ENCODE assay signal across 14 cellular contexts in the genomic region with DNA sequence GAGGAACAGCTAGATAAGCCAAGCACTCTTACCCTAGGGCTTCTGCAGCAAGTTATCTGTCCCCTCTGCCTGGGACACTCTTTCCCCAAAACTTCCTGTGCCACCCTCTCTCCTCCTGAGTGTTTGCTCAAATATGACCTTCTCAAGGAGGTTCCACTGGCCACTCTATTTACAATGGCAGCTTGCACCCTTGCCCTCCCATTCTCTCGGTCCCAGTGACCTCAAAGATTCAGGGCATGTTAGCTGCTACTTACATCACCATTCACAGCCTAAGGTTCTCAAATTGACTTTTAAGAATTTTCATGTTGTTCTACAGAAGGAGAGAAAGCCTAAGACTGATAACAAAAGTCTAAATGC. TPM values are rescaled to one million over a fixed set of nuclear protein-coding genes. Genes with fewer than 3 reads are reported as not detected.
DNase-seq lines count a peak whose midpoint lies in the region; ATAC-seq and TF ChIP-seq lines count a peak whose summit lies in the region.
"Had no signal": no experiment of that assay in that cellular context is flagged by ENCODE, and none has a peak within 500 bp of the region (broad histone marks: within the 10 kb centered on the region; RNA-seq: fewer than 3 reads in every experiment).

No MANE protein-coding gene starts in this region.

- H3K27ac ChIP-seq in rectal smooth muscle tissue (ENCODE audit: low read depth, low read length), result peak overlapping the region; percentile 57
- H3K27ac ChIP-seq in foreskin keratinocyte, result no peak overlapping the region

- intact Hi-C loops in left ventricle myocardium superior (cut with micrococcal nuclease), result no loop called here
- intact Hi-C loops in Right ventricle myocardium inferior (cut with DNase I), result no loop called here

- H3K4me1 ChIP-seq in rectal smooth muscle tissue (ENCODE audit: control insufficient read depth, insufficient read depth, low read length), result peaks cover 13% of the 10 kb centered on the region
- H3K4me1 ChIP-seq in foreskin keratinocyte, result peaks cover 9% of the 10 kb centered on the region

- ATAC-seq in left ventricle myocardium superior (peak; percentile 5), Right ventricle myocardium inferior (no peak), HG02678 (IDR thresholded peaks at IDR 0.05; ENCODE audit: unreplicated experiment) (no peak), GM21528 (IDR thresholded peaks at IDR 0.05; ENCODE audit: low FRiP score, unreplicated experiment) (no peak), GM21526 (IDR thresholded peaks at IDR 0.05; ENCODE audit: low FRiP score, unreplicated experiment) (no peak), foreskin keratinocyte (no peak)

- H3K4me3 ChIP-seq in fibroblast of the aortic adventitia (ENCODE audit: low read depth, low read length) (peak overlapping the region; percentile 39), rectal smooth muscle tissue (ENCODE audit: low read length) (peak overlapping the region; percentile 14)

- TF ChIP-seq CTCF in fibroblast of the aortic adventitia (IDR thresholded peaks at IDR 0.05; ENCODE audit: insufficient read depth, low read length), result no peak
- no peak for TF ChIP-seq CTCF in foreskin keratinocyte (conservative IDR thresholded peaks at IDR 0.05)

- H3K9ac ChIP-seq in rectal smooth muscle tissue (ENCODE audit: low read length), result no peak overlapping the region

- H3K27me3 ChIP-seq in rectal smooth muscle tissue (ENCODE audit: control insufficient read depth, insufficient read depth, low read length) (peaks cover 1% of the 10 kb centered on the region), foreskin keratinocyte (no peaks in the 10 kb centered on the region)

- no peaks in the 10 kb centered on the region for H3K36me3 ChIP-seq in rectal smooth muscle tissue (ENCODE audit: control insufficient read depth, insufficient read depth, low read length)

- DNase-seq in left ventricle myocardium superior (no peak), Right ventricle myocardium inferior (ENCODE audit: missing footprints) (no peak), fibroblast of the aortic adventitia (ENCODE audit: low read depth) (no peak), foreskin keratinocyte (no peak)
- DNase-seq: ACHN; activated CD4-positive, alpha-beta T cell treated with anti-CD3 and anti-CD28 coated beads, Interleukin-2, amount 10 ng/mL, durations not matched to agents 24 days and 14 days; activated T-cell treated with anti-CD3 and anti-CD28 coated beads, Interleukin-2, amount 50 U/mL, for 24 hours; KBM-7; NCI-H1105 treated with DMSO at 0.1 percent for 48 hours; NCI-H226 had no signal

RNA-seq across cellular contexts. Expression of a gene that starts 9.5 kb away (rescaled TPM):
- total RNA-seq in left ventricle myocardium superior, result 4.0 TPM
- total RNA-seq in Right ventricle myocardium inferior, result 5.0 TPM
- 11.2 and 80.4 TPM in 2 replicates for total RNA-seq in fibroblast of the aortic adventitia (ENCODE audit: low replicate concordance)
- total RNA-seq in foreskin keratinocyte, result 13.5 and 14.7 TPM in 2 replicates
- 2.4 and 2.9 TPM in 2 replicates for polyA plus RNA-seq in foreskin keratinocyte
- total RNA-seq: activated CD4-positive, alpha-beta T cell treated with anti-CD3 and anti-CD28 coated beads, Interleukin-2, amount 10 ng/mL, durations not matched to agents 24 days and 14 days had no signal
